Comparison of ENCODE assay signal across 10 cellular contexts in the genomic region with DNA sequence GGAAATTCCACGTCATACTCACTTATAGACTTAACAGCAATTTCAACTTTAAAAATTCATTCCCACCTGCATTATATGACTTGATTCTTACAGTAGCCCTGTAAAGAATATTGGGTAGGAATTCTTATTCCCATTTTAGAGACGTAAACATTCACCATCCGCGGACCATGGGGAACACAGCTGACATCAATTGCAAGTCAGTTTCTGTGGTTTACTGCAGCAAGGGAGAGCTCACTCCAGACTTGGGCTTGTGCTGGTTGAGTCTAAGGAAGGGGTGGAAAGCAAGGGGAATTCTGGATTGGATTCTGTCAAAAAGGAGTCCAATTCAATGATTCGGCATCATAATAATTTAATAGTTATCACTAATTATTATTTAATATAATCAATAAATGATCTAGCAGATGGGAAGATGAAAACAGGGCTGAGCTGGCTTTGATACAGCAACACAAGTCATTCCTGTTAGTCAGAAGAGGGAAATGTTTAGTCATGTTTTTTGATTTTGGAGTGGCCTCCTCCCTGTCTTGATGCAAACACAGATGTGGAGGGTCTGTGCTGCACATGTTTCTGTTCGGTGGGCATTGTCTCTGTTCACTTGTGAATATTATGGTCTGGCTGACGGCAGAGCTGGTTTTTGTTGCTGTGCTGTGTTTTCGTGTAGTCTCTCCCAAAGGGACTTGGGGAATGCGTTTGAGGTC. TPM values are rescaled to one million over a fixed set of nuclear protein-coding genes. Genes with fewer than 3 reads are reported as not detected.
A peak's percentile ranks its signal among the peaks of the same experiment; 100 is the strongest.
DNase-seq lines count a peak whose midpoint lies in the region; ATAC-seq and TF ChIP-seq lines count a peak whose summit lies in the region.
"Had no signal": no experiment of that assay in that cellular context is flagged by ENCODE, and none has a peak within 500 bp of the region (broad histone marks: within the 10 kb centered on the region; RNA-seq: fewer than 3 reads in every experiment).

No MANE protein-coding gene starts in this region.

- H3K4me3 ChIP-seq in SJSA1 (no peak overlapping the region), fibroblast of pulmonary artery (replicated peaks; ENCODE audit: low read depth, low read length) (no peak overlapping the region), skeletal muscle cell (ENCODE audit: low read depth, low read length) (no peak overlapping the region)

- H3K36me3 ChIP-seq in SJSA1, result no peaks in the 10 kb centered on the region

- no peaks in the 10 kb centered on the region for H3K9me3 ChIP-seq in SJSA1 (replicated peaks)

- H3K27ac ChIP-seq in SJSA1, result peak overlapping the region; percentile 85

- peak; percentile 83 for DNase-seq in GM03348 (ENCODE audit: low spot score)
- peak; percentile 70 to 79 for DNase-seq in SJSA1 (ENCODE audit: low read depth in 1 of 2, low spot score in 2 of 2)
- DNase-seq in fibroblast of pulmonary artery (ENCODE audit: low read depth), result peak; percentile 64
- peak; percentile 32 for DNase-seq in skeletal muscle cell (ENCODE audit: low read depth)
- no peak for DNase-seq in hypothalamus (lab: John Stamatoyannopoulos, UW)
- no peak for DNase-seq in GM20000 (ENCODE audit: low spot score)
- DNase-seq: activated effector memory CD4-positive, alpha-beta T cell treated with Interleukin-2 at 50 U/mL for 16 hours; SHP77 treated with DMSO at 0.1 percent for 48 hours had no signal

- H3K27me3 ChIP-seq in SJSA1 (replicated peaks), result no peaks in the 10 kb centered on the region

- ATAC-seq in GM21526 (IDR thresholded peaks at IDR 0.05; ENCODE audit: low FRiP score, unreplicated experiment) (no peak), HG03521 (IDR thresholded peaks at IDR 0.05; ENCODE audit: unreplicated experiment) (no peak)

- H3K4me1 ChIP-seq in SJSA1 (replicated peaks), result peaks cover 70% of the 10 kb centered on the region

- no peak for TF ChIP-seq CTCF in fibroblast of pulmonary artery (IDR thresholded peaks at IDR 0.05; ENCODE audit: low read length, missing control alignments)
- no peak for TF ChIP-seq CTCF in GM20000 (IDR thresholded peaks at IDR 0.05; ENCODE audit: extremely low read depth, missing control alignments)

RNA-seq across cellular contexts. Expression of a gene that starts 9.7 kb away (rescaled TPM):
- 1.1 and 2.2 TPM in 2 replicates for total RNA-seq in SJSA1 (2014; rRNA removed; shearing (Covaris generic))

Comparison
In these comparisons a context has a peak if more than half of its experiments do, and no peak if none do; other contexts are left out.
1. DNase-seq: peak in GM03348 (single experiment), SJSA1 (2 of 2), fibroblast of pulmonary artery (single experiment) and skeletal muscle cell (single experiment); none in hypothalamus (0 of 51) and GM20000 (single experiment).